8 cellular contexts compared by ENCODE assay signal in the genomic region with DNA sequence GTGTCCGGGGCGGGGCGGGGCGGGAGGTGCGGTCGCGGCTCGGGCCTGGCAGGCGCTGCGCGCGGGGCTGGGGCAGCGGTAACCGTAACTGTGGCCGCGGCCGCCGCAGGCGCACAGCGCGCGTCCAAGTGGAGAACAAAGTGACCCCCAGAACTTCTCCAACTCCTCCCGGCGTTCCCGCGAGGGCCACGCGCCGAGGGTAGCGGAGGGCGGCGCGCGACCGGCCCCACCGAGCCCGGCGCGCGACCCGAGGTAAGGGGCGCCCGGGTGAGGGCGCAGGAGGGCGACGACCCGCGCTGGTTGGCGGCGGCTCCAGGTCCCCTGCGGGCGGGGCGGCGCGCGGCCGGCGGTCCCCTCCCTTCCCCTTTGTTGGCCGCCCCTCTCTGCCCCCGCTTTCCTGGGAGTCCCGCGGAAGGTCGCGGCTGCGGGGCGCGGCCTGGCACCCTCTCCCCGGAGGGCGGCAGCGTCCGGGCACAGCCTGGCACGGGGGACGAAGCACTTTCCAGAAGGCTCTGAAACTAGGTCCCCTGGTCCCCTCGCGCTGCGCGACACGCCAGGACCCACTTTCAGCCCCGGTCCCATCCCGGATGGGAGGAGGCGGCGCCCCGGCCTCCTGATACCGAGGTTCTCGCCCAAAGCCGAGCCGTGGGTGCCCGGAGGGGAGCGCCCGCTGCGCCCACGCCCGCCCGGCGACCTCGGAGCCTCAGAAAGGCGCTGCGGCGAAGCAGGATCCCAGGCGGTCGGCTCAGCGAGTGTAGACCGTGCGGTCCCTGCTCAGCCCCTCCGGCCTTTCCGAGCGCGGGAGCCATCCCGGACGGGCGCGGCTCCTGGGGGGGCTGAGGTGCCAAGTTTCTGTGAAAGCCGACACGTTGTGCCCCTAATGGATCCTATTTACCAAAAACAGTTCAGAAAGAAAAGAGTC. TPM values are rescaled to one million over a fixed set of nuclear protein-coding genes. Genes with fewer than 3 reads are reported as not detected.
DNase-seq lines count a peak whose midpoint lies in the region; ATAC-seq and TF ChIP-seq lines count a peak whose summit lies in the region.

A gene (plus strand): TSS at position 75 of the 922 bp plus-strand sequence. CDS start 133,909 bp downstream, outside the sequence.

- no peaks in the 10 kb centered on the region for H3K9me3 ChIP-seq in mucosa of descending colon

- H3K36me3 ChIP-seq in mucosa of descending colon (ENCODE audit: low read depth): no peaks in the 10 kb centered on the region

- no peaks in the 10 kb centered on the region for H3K9me3 Mint-ChIP-seq in effector memory CD8-positive, alpha-beta T cell
- H3K9me3 Mint-ChIP-seq in stimulated activated naive CD8-positive, alpha-beta T cell treated with anti-CD3 and anti-CD28 coated beads, Interleukin-15, Interleukin-2, amounts not matched to agents 100 ng/mL and 50 ng/mL, for 24 hours: no peaks in the 10 kb centered on the region

- H3K27ac Mint-ChIP-seq in effector memory CD8-positive, alpha-beta T cell: no peak within 1 kb of the TSS
- no peak within 1 kb of the TSS for H3K27ac Mint-ChIP-seq in stimulated activated naive CD8-positive, alpha-beta T cell treated with anti-CD3 and anti-CD28 coated beads, Interleukin-15, Interleukin-2, amounts not matched to agents 100 ng/mL and 50 ng/mL, for 24 hours

- H3K4me1 ChIP-seq in mucosa of descending colon (ENCODE audit: low read depth): peaks cover 6% of the 10 kb centered on the region

- no peaks in the 10 kb centered on the region for H3K36me3 Mint-ChIP-seq in effector memory CD8-positive, alpha-beta T cell (ENCODE audit: insufficient read depth)
- no peaks in the 10 kb centered on the region for H3K36me3 Mint-ChIP-seq in stimulated activated naive CD8-positive, alpha-beta T cell treated with anti-CD3 and anti-CD28 coated beads, Interleukin-15, Interleukin-2, amounts not matched to agents 100 ng/mL and 50 ng/mL, for 24 hours (ENCODE audit: low read depth)

- H3K4me3 Mint-ChIP-seq in effector memory CD8-positive, alpha-beta T cell: peak within 1 kb of the TSS; percentile 40 to 64
- peak within 1 kb of the TSS; percentile 70 for H3K4me3 Mint-ChIP-seq in stimulated activated naive CD8-positive, alpha-beta T cell treated with anti-CD3 and anti-CD28 coated beads, Interleukin-15, Interleukin-2, amounts not matched to agents 100 ng/mL and 50 ng/mL, for 24 hours

- no peak for TF ChIP-seq CTCF in mucosa of descending colon (IDR thresholded peaks at IDR 0.05)

- no peaks in the 10 kb centered on the region for H3K4me1 Mint-ChIP-seq in effector memory CD8-positive, alpha-beta T cell (ENCODE audit: low read depth in 2 of 2)
- H3K4me1 Mint-ChIP-seq in stimulated activated naive CD8-positive, alpha-beta T cell treated with anti-CD3 and anti-CD28 coated beads, Interleukin-15, Interleukin-2, amounts not matched to agents 100 ng/mL and 50 ng/mL, for 24 hours (ENCODE audit: low read depth): peaks cover 12% of the 10 kb centered on the region

- intact Hi-C loops in mucosa of descending colon (cut with DNase I, micrococcal nuclease): no loop called here

- peaks cover 35 to 47% of the 10 kb centered on the region in 2 donors for H3K27me3 Mint-ChIP-seq in effector memory CD8-positive, alpha-beta T cell
- H3K27me3 Mint-ChIP-seq in stimulated activated naive CD8-positive, alpha-beta T cell treated with anti-CD3 and anti-CD28 coated beads, Interleukin-15, Interleukin-2, amounts not matched to agents 100 ng/mL and 50 ng/mL, for 24 hours: peaks cover 30% of the 10 kb centered on the region

- H3K4me3 ChIP-seq in mucosa of descending colon: peak within 1 kb of the TSS; percentile 6

- peak; percentile 24 for ATAC-seq in effector memory CD8-positive, alpha-beta T cell (replicated peaks)
- peak; percentile 60 for ATAC-seq in mucosa of descending colon
- ATAC-seq in HG02642 (IDR thresholded peaks at IDR 0.05; ENCODE audit: poor library complexity, unreplicated experiment): no peak

- DNase-seq in activated CD4-positive, alpha-beta T cell treated with anti-CD3 and anti-CD28 coated beads for 4 hours: peak; percentile 10 to 29
- no peak for DNase-seq in activated CD4-positive, alpha-beta T cell treated with anti-CD3 and anti-CD28 coated beads for 1 hour
- DNase-seq in SW480 (ENCODE audit: low spot score) (peak; percentile 14), mucosa of descending colon (peak in 2 of 3 donors; percentile 20 to 36), CD1c-positive myeloid dendritic cell (ENCODE audit: extremely low spot score) (no peak)
- no peak for DNase-seq in effector memory CD8-positive, alpha-beta T cell

RNA-seq across cellular contexts. Expression of the gene that starts here (rescaled TPM):
- 10 to 100 TPM in 1 of 3 donors, 1 to 10 TPM in 2; 4.2 to 12.2 (median 9.8) TPM for total RNA-seq in mucosa of descending colon

Comparison
In these comparisons a context has a peak if more than half of its experiments do, and no peak if none do; other contexts are left out.
1. DNase-seq: peak in activated CD4-positive, alpha-beta T cell treated with anti-CD3 and anti-CD28 coated beads for 4 hours (2 of 2), SW480 (single experiment) and mucosa of descending colon (2 of 3); none in activated CD4-positive, alpha-beta T cell treated with anti-CD3 and anti-CD28 coated beads for 1 hour (single experiment), effector memory CD8-positive, alpha-beta T cell (0 of 3) and CD1c-positive myeloid dendritic cell (single experiment).